7 cellular contexts compared by ENCODE assay signal in genomic region chr20:17895641-17896246, GRCh38.
DNase-seq lines count a peak whose midpoint lies in the region; ATAC-seq and TF ChIP-seq lines count a peak whose summit lies in the region.

No MANE protein-coding gene starts in this region.

- peak overlapping the region in 1 of 2 donors; percentile 65 for H3K27ac Mint-ChIP-seq in T-cell
- peak overlapping the region; percentile 43 for H3K27ac Mint-ChIP-seq in stimulated activated effector memory CD8-positive, alpha-beta T cell treated with anti-CD3 and anti-CD28 coated beads, Interleukin-12 subunit alpha, Interleukin-12 subunit beta, amount 100 ng/mL, for 72 hours

- H3K4me3 ChIP-seq in colonic mucosa (peak overlapping the region; percentile 12), mucosa of rectum (ENCODE audit: low read length in 2 of 2) (peak overlapping the region; percentile 28 to 56)

- CTCF ChIA-PET in T-cell (lab: Charles Lee) = interaction anchor here in 1 of 2 donors (0.6 kb wide), 1 partner anchor 87 kb away, joined by 5 read pairs; no protein-coding TSS in a partner anchor

- H3K4me1 ChIP-seq in colonic mucosa = no peaks in the 10 kb centered on the region
- H3K4me1 ChIP-seq in mucosa of rectum (ENCODE audit: control insufficient read depth in 2 of 2, insufficient read depth in 2 of 2, low read length in 2 of 2) = peaks cover 4 to 12% of the 10 kb centered on the region in 2 donors

- H3K9ac ChIP-seq in colonic mucosa (ENCODE audit: low read depth in 2 of 2, low read length in 2 of 2) (peak overlapping the region; percentile 39 to 43), mucosa of rectum (ENCODE audit: low read depth in 1 of 2, low read length in 2 of 2) (peak overlapping the region in 1 of 2 donors; percentile 45)

- no peaks in the 10 kb centered on the region for H3K36me3 Mint-ChIP-seq in T-cell
- H3K36me3 Mint-ChIP-seq in stimulated activated effector memory CD8-positive, alpha-beta T cell treated with anti-CD3 and anti-CD28 coated beads, Interleukin-12 subunit alpha, Interleukin-12 subunit beta, amount 100 ng/mL, for 72 hours = no peaks in the 10 kb centered on the region

- peak in 17 of 34 experiments; percentile 3 to 41 (median 12) for DNase-seq in T-cell
- no peak for DNase-seq in colonic mucosa
- DNase-seq in stimulated activated effector memory CD8-positive, alpha-beta T cell treated with anti-CD3 and anti-CD28 coated beads, Interleukin-12 subunit alpha, Interleukin-12 subunit beta, amount 100 ng/mL, for 72 hours (ENCODE audit: low spot score in 2 of 2) = peak; percentile 53 to 61
- DNase-seq in NCI-H69 (lab: John Stamatoyannopoulos, UW) = no peak
- DNase-seq in NCI-H146 treated with DMSO at 0.1 percent for 48 hours (lab: John Stamatoyannopoulos, UW; ENCODE audit: unreplicated experiment) = no peak

- peak overlapping the region; percentile 36 to 68 (median 63) for H3K4me3 Mint-ChIP-seq in T-cell
- peak overlapping the region; percentile 49 for H3K4me3 Mint-ChIP-seq in stimulated activated effector memory CD8-positive, alpha-beta T cell treated with anti-CD3 and anti-CD28 coated beads, Interleukin-12 subunit alpha, Interleukin-12 subunit beta, amount 100 ng/mL, for 72 hours

- peaks cover 21 to 31% of the 10 kb centered on the region in 2 donors for H3K27me3 Mint-ChIP-seq in T-cell

- peak overlapping the region; percentile 68 for H3K27ac ChIP-seq in colonic mucosa
- H3K27ac ChIP-seq in mucosa of rectum (ENCODE audit: low read depth in 2 of 2, low read length in 2 of 2) = peak overlapping the region; percentile 56 to 70

- H3K9me3 ChIP-seq in colonic mucosa = no peaks in the 10 kb centered on the region
- no peaks in the 10 kb centered on the region for H3K9me3 ChIP-seq in mucosa of rectum (ENCODE audit: control insufficient read depth in 2 of 2, low read length in 2 of 2)

- peaks cover 10 to 11% (median 11%) of the 10 kb centered on the region in 3 donors for H3K4me1 Mint-ChIP-seq in T-cell
- peaks cover 21% of the 10 kb centered on the region for H3K4me1 Mint-ChIP-seq in stimulated activated effector memory CD8-positive, alpha-beta T cell treated with anti-CD3 and anti-CD28 coated beads, Interleukin-12 subunit alpha, Interleukin-12 subunit beta, amount 100 ng/mL, for 72 hours

- ATAC-seq in GM21717 (IDR thresholded peaks at IDR 0.05; ENCODE audit: unreplicated experiment) (peak; percentile 51), T-cell (replicated peaks in 1 of 4) (peak in 3 of 4 experiments; percentile 38 to 69 (median 50))
- ATAC-seq in stimulated activated effector memory CD8-positive, alpha-beta T cell treated with anti-CD3 and anti-CD28 coated beads, Interleukin-12 subunit alpha, Interleukin-12 subunit beta, amount 100 ng/mL, for 72 hours = peak; percentile 83

- no peaks in the 10 kb centered on the region for H3K9me3 Mint-ChIP-seq in T-cell
- no peaks in the 10 kb centered on the region for H3K9me3 Mint-ChIP-seq in stimulated activated effector memory CD8-positive, alpha-beta T cell treated with anti-CD3 and anti-CD28 coated beads, Interleukin-12 subunit alpha, Interleukin-12 subunit beta, amount 100 ng/mL, for 72 hours

- POLR2A ChIA-PET in T-cell (lab: Charles Lee) = interaction anchor here in 1 of 2 donors (0.6 kb wide), 1 partner anchor 40 kb away, joined by 3 read pairs; no protein-coding TSS in a partner anchor

- H3K27me3 ChIP-seq in colonic mucosa (no peaks in the 10 kb centered on the region), mucosa of rectum (ENCODE audit: control insufficient read depth in 2 of 2, insufficient read depth in 2 of 2, low read length in 2 of 2) (no peaks in the 10 kb centered on the region)

- intact Hi-C loops in colonic mucosa (cut with DNase I) = loop anchor here (5.0 to 10.0 kb wide), 3 partner anchors 213 to 391 kb away; partner anchors contain the start of gene RRBP1

- no peaks in the 10 kb centered on the region for H3K36me3 ChIP-seq in colonic mucosa
- H3K36me3 ChIP-seq in mucosa of rectum (ENCODE audit: control insufficient read depth in 2 of 2, insufficient read depth in 2 of 2, low read length in 2 of 2) = no peaks in the 10 kb centered on the region

- no peak for TF ChIP-seq CTCF in colonic mucosa (IDR thresholded peaks at IDR 0.05)

Comparison
In these comparisons a context has a peak if more than half of its experiments do, and no peak if none do; other contexts are left out.
1. DNase-seq: peak in stimulated activated effector memory CD8-positive, alpha-beta T cell treated with anti-CD3 and anti-CD28 coated beads, Interleukin-12 subunit alpha, Interleukin-12 subunit beta, amount 100 ng/mL, for 72 hours (2 of 2); none in colonic mucosa (single experiment), NCI-H69 (single experiment) and NCI-H146 treated with DMSO at 0.1 percent for 48 hours (single experiment).
2. Peak in every context shown above with its lines, with median percentiles within 50 percentile points of each other: ATAC-seq.